27 cellular contexts compared by ENCODE assay signal in the genomic region with DNA sequence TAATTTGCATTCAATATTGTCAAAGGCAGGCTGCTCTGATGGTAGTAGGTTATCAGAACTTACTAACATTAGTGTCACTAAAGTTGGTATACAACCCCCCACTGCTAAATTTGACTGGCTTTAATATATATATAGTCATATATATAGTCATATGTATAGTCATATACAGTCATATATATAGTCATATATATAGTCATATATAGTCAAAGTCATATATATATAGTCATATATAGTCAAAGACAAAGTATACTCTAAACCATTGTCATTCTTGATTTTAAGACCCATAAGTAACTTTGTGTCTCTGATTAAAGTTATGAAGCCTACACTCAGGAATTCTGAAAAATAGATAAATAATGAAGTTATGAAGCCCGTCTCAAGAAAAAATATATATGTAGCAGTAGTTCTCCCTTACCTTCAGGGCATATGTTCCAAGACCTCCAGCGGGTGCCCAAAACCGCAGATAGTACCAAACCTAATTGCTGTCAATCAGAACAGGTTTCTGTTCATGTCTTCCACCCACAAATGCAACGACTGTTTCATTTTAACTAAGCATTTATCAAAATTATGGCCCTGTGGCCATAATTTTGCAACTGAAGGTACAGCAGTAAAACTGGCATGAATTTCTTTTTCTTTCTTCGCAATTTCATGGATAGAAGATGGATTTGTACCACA. TPM values are rescaled to one million over a fixed set of nuclear protein-coding genes. Genes with fewer than 3 reads are reported as not detected.
A peak's percentile ranks its signal among the peaks of the same experiment; 100 is the strongest.
DNase-seq lines count a peak whose midpoint lies in the region; ATAC-seq and TF ChIP-seq lines count a peak whose summit lies in the region.
"Had no signal": no experiment of that assay in that cellular context is flagged by ENCODE, and none has a peak within 500 bp of the region (broad histone marks: within the 10 kb centered on the region; RNA-seq: fewer than 3 reads in every experiment).

No MANE protein-coding gene starts in this region.

- POLR2A ChIA-PET in activated CD4-positive, alpha-beta T cell treated with anti-CD3 and anti-CD28 coated beads for 36 hours (lab: Charles Lee): no interaction called here

- H2AFZ ChIP-seq in KMS-11 (ENCODE audit: low read depth) (0 out of 2 replicates have a peak overlapping the region, but pooled peaks have one; percentile 19), osteoblast (ENCODE audit: low read length) (no peak overlapping the region)
- H2AFZ ChIP-seq: GM23248 had no signal

- CTCF ChIA-PET in activated CD4-positive, alpha-beta T cell treated with anti-CD3 and anti-CD28 coated beads for 36 hours (lab: Charles Lee): no interaction called here

- no peak overlapping the region for H3K27ac Mint-ChIP-seq in activated CD4-positive, alpha-beta T cell treated with anti-CD3 and anti-CD28 coated beads for 36 hours
- H3K27ac Mint-ChIP-seq: CD4-positive, alpha-beta T cell; IgD-negative memory B cell had no signal

- H4K20me1 ChIP-seq in KMS-11 (ENCODE audit: insufficient read depth) (no peaks in the 10 kb centered on the region), osteoblast (ENCODE audit: insufficient read depth, low read length) (no peaks in the 10 kb centered on the region)
- H4K20me1 ChIP-seq: BLaER1 had no signal

- H3K4me3 ChIP-seq in KMS-11 (IDR thresholded peaks at IDR 0.05; ENCODE audit: insufficient read depth, low read depth, low read length): no peak overlapping the region
- H3K4me3 ChIP-seq in colonic mucosa: no peak overlapping the region
- no peak overlapping the region for H3K4me3 ChIP-seq in osteoblast (ENCODE audit: insufficient read depth, low read length)
- H3K4me3 ChIP-seq: BLaER1, GM23248, HAP-1 had no signal

- no peaks in the 10 kb centered on the region for H3K9me3 Mint-ChIP-seq in activated CD4-positive, alpha-beta T cell treated with anti-CD3 and anti-CD28 coated beads for 36 hours (ENCODE audit: low read depth)
- H3K9me3 Mint-ChIP-seq: CD4-positive, alpha-beta T cell; IgD-negative memory B cell had no signal

- H3K27ac ChIP-seq in KMS-11: peak overlapping the region; percentile 13; the same call in 1 of the 2 replicates
- H3K27ac ChIP-seq in colonic mucosa: peak overlapping the region; percentile 15
- H3K27ac ChIP-seq in osteoblast (ENCODE audit: low read depth, low read length): no peak overlapping the region
- H3K27ac ChIP-seq: 22Rv1, BLaER1, GM23248 had no signal

- no peaks in the 10 kb centered on the region for H3K36me3 Mint-ChIP-seq in activated CD4-positive, alpha-beta T cell treated with anti-CD3 and anti-CD28 coated beads for 36 hours (ENCODE audit: low read depth)

- no peaks in the 10 kb centered on the region for H3K79me2 ChIP-seq in KMS-11 (ENCODE audit: insufficient read depth, low read depth)
- H3K79me2 ChIP-seq in osteoblast (ENCODE audit: insufficient read depth, low read length): no peaks in the 10 kb centered on the region

- H3K4me1 ChIP-seq in KMS-11 (ENCODE audit: low read depth, poor library complexity, severe bottlenecking): peaks cover 19% of the 10 kb centered on the region
- H3K4me1 ChIP-seq in colonic mucosa: no peaks in the 10 kb centered on the region
- no peaks in the 10 kb centered on the region for H3K4me1 ChIP-seq in osteoblast (ENCODE audit: insufficient read depth, low read length)
- H3K4me1 ChIP-seq: BLaER1, HAP-1 had no signal

- H3K9me3 ChIP-seq in colonic mucosa: no peaks in the 10 kb centered on the region
- H3K9me3 ChIP-seq in osteoblast (ENCODE audit: low read depth, low read length): no peaks in the 10 kb centered on the region
- H3K9me3 ChIP-seq: HAP-1 had no signal

- no peaks in the 10 kb centered on the region for H3K27me3 Mint-ChIP-seq in activated CD4-positive, alpha-beta T cell treated with anti-CD3 and anti-CD28 coated beads for 36 hours

- peak; percentile 30 for ATAC-seq in activated CD4-positive, alpha-beta T cell treated with anti-CD3 and anti-CD28 coated beads for 36 hours
- ATAC-seq in HG03354 (IDR thresholded peaks at IDR 0.05; ENCODE audit: poor library complexity, severe bottlenecking, unreplicated experiment): no peak
- ATAC-seq: SK-N-SH treated with all-trans-retinoic acid at 6 μM for 48 hours had no signal

- peak overlapping the region; percentile 83 for H3K4me2 ChIP-seq in KMS-11
- H3K4me2 ChIP-seq in osteoblast (ENCODE audit: insufficient read depth, low read length): no peak overlapping the region
- H3K4me2 ChIP-seq: BLaER1 had no signal

- H3K4me1 Mint-ChIP-seq in activated CD4-positive, alpha-beta T cell treated with anti-CD3 and anti-CD28 coated beads for 36 hours: no peaks in the 10 kb centered on the region
- H3K4me1 Mint-ChIP-seq: IgD-negative memory B cell had no signal

- TF ChIP-seq CTCF in KMS-11 (conservative IDR thresholded peaks at IDR 0.05; ENCODE audit: low read depth, low read length) (no peak), colonic mucosa (IDR thresholded peaks at IDR 0.05) (no peak), osteoblast (IDR thresholded peaks at IDR 0.05; ENCODE audit: extremely low read depth, low read depth, low read length) (no peak)

- no peak for DNase-seq in activated CD4-positive, alpha-beta T cell treated with anti-CD3 and anti-CD28 coated beads for 36 hours
- DNase-seq in activated CD4-positive, alpha-beta T cell treated with anti-CD3 and anti-CD28 coated beads, Interleukin-2, amount 50 U/mL, for 1 hour: no peak
- DNase-seq in colonic mucosa: no peak
- DNase-seq in osteoblast (ENCODE audit: insufficient read length, low spot score, missing footprints): no peak
- no peak for DNase-seq in activated CD8-positive, alpha-beta memory T cell treated with anti-CD3 and anti-CD28 coated beads for 24 hours
- no peak for DNase-seq in SK-N-DZ (ENCODE audit: low spot score)
- DNase-seq: ACHN; CD4-positive, alpha-beta T cell; COR-L47; DMS 273 treated with DMSO at 0.1 percent for 48 hours; Karpas-422; MV-4-11; NCI-H1694; NCI-H2081; NCI-H2171; NCI-H524 treated with DMSO at 0.1 percent for 48 hours; NCI-H82; SHP77 had no signal

- H3K27me3 ChIP-seq in KMS-11 (ENCODE audit: insufficient read depth, low read depth) (no peaks in the 10 kb centered on the region), colonic mucosa (no peaks in the 10 kb centered on the region), osteoblast (ENCODE audit: insufficient read depth, low read length) (no peaks in the 10 kb centered on the region)
- H3K27me3 ChIP-seq: BLaER1 had no signal

- H3K36me3 ChIP-seq in KMS-11 (ENCODE audit: insufficient read depth) (no peaks in the 10 kb centered on the region), colonic mucosa (no peaks in the 10 kb centered on the region), osteoblast (ENCODE audit: insufficient read depth, low read length) (no peaks in the 10 kb centered on the region)
- H3K36me3 ChIP-seq: BLaER1, HAP-1 had no signal

- no peak overlapping the region for H3K4me3 Mint-ChIP-seq in activated CD4-positive, alpha-beta T cell treated with anti-CD3 and anti-CD28 coated beads for 36 hours
- H3K4me3 Mint-ChIP-seq: CD4-positive, alpha-beta T cell; IgD-negative memory B cell had no signal

- intact Hi-C loops in activated CD4-positive, alpha-beta T cell treated with anti-CD3 and anti-CD28 coated beads for 36 hours (cut with DNase I, micrococcal nuclease): no loop called here
- intact Hi-C loops in colonic mucosa (cut with DNase I): no loop called here

- H3K9ac ChIP-seq in KMS-11 (no peak overlapping the region), colonic mucosa (ENCODE audit: low read depth in 2 of 2, low read length in 2 of 2) (no peak overlapping the region)
- H3K9ac ChIP-seq: BLaER1, GM23248 had no signal

RNA-seq across cellular contexts. Expression of a gene that starts 40.1 kb away (rescaled TPM):
- under 1 TPM; 0.07 TPM for total RNA-seq in activated CD4-positive, alpha-beta T cell treated with anti-CD3 and anti-CD28 coated beads for 36 hours
- 10 to 100 TPM; 15.1 to 44.1 TPM for total RNA-seq in colonic mucosa
- under 0.01 and 0.29 TPM in 2 replicates for total RNA-seq in osteoblast
- polyA plus RNA-seq in SK-N-DZ (2014; cell fraction: cytosol; rRNA removed): not detected in 2 replicates
- 0.01 TPM in 1 of 2 replicates, not detected in the other for polyA plus RNA-seq in SK-N-DZ (2014; cell fraction: nucleus; rRNA removed)
- total RNA-seq: CD4-positive, alpha-beta T cell; G401; GM23248 had no signal
- polyA plus RNA-seq: GM23248, IgD-negative memory B cell had no signal

Comparison
In these comparisons a context has a peak if more than half of its experiments do, and no peak if none do; other contexts are left out.
1. RNA of a gene that starts 40.1 kb away (total RNA-seq): 15.1 to 44.1 TPM in colonic mucosa; 0.07 TPM in activated CD4-positive, alpha-beta T cell treated with anti-CD3 and anti-CD28 coated beads for 36 hours and under 0.01 to 0.29 TPM in osteoblast; every median in the first group is over 10 times any median in the second.